ENCODE assay signal across 21 cellular contexts in the genomic region with DNA sequence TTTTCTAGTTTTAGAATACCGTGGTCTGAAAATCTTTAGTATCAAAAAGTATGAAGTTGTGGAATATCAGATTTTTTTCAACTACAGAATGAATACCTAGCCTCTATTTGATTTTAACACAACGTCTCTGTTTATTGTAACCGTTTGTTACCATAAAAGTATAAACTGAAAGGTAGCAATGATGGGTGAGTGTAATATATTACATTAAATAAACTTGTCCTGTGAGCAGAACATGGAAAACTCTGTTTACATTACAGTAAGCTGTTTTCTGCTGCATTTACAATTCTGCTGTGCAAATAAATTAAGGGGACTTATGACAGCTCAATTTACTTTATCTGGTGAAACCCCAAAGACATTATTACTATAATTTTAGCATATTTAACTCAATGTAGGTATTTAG.
"Had no signal": no experiment of that assay in that cellular context is flagged by ENCODE, and none has a peak within 500 bp of the region (broad histone marks: within the 10 kb centered on the region; RNA-seq: fewer than 3 reads in every experiment).

No MANE protein-coding gene starts in this region.

- H3K27ac ChIP-seq: body of pancreas, cardiac muscle cell, epithelial cell of prostate, lower lobe of right lung, upper lobe of left lung, WERI-Rb-1 had no signal

- H3K36me3 ChIP-seq: cardiac muscle cell, heart left ventricle, lower lobe of right lung, upper lobe of left lung, WERI-Rb-1 had no signal

- H3K4me3 ChIP-seq: body of pancreas, cardiac muscle cell, heart left ventricle, lower lobe of right lung, upper lobe of left lung had no signal

- DNase-seq: activated CD4-positive, CD25-positive, alpha-beta regulatory T cell treated with anti-CD3 and anti-CD28 coated beads, Interleukin-2, amount 50 U/mL, for 72 hours; activated gamma-delta T cell treated with Interleukin-2 at 50 U/mL for 16 hours; activated T-cell treated with anti-CD3 and anti-CD28 coated beads, Interleukin-2, amount 50 U/mL, for 1 hour; anterior cingulate cortex; body of pancreas; cortex of kidney; heart left ventricle; kidney; lower lobe of right lung; mesendoderm; naive thymus-derived CD4-positive, alpha-beta T cell; occipital lobe; stimulated activated CD4-positive, alpha-beta T cell treated with anti-CD3 and anti-CD28 coated beads, Interleukin-4, amount 100 ng/mL, for 4 hours; stimulated activated naive CD8-positive, alpha-beta T cell treated with anti-CD3 and anti-CD28 coated beads, Interleukin-15, Interleukin-2, amounts not matched to agents 100 U/mL and 50 U/mL, for 24 hours; upper lobe of left lung; WERI-Rb-1 had no signal

- H3K27me3 ChIP-seq: body of pancreas, cardiac muscle cell, heart left ventricle, upper lobe of left lung had no signal

- H3K27ac Mint-ChIP-seq: activated naive CD4-positive, alpha-beta T cell treated with anti-CD3 and anti-CD28 coated beads, Interleukin-2, amount 50 U/mL, for 24 hours; naive thymus-derived CD4-positive, alpha-beta T cell; progenitor cell of endocrine pancreas had no signal

- H3K9me3 ChIP-seq: body of pancreas, heart left ventricle, lower lobe of right lung, upper lobe of left lung had no signal

- H3K9me3 Mint-ChIP-seq: activated naive CD4-positive, alpha-beta T cell treated with anti-CD3 and anti-CD28 coated beads, Interleukin-2, amount 50 U/mL, for 24 hours; neural crest cell had no signal

- H3K4me1 ChIP-seq: heart left ventricle, lower lobe of right lung had no signal

- H3K36me3 Mint-ChIP-seq: activated naive CD4-positive, alpha-beta T cell treated with anti-CD3 and anti-CD28 coated beads, Interleukin-2, amount 50 U/mL, for 24 hours; naive thymus-derived CD4-positive, alpha-beta T cell had no signal

- H3K4me3 Mint-ChIP-seq: activated naive CD4-positive, alpha-beta T cell treated with anti-CD3 and anti-CD28 coated beads, Interleukin-2, amount 50 U/mL, for 24 hours; naive thymus-derived CD4-positive, alpha-beta T cell; neural crest cell had no signal

- H3K27me3 Mint-ChIP-seq: activated naive CD4-positive, alpha-beta T cell treated with anti-CD3 and anti-CD28 coated beads, Interleukin-2, amount 50 U/mL, for 24 hours; naive thymus-derived CD4-positive, alpha-beta T cell; progenitor cell of endocrine pancreas had no signal

- H3K4me1 Mint-ChIP-seq: activated naive CD4-positive, alpha-beta T cell treated with anti-CD3 and anti-CD28 coated beads, Interleukin-2, amount 50 U/mL, for 24 hours had no signal
